ENCODE assay signal across 8 cellular contexts in genomic region chr18:79951545-79952456, GRCh38. TPM values are rescaled to one million over a fixed set of nuclear protein-coding genes. Genes with fewer than 3 reads are reported as not detected.
DNase-seq lines count a peak whose midpoint lies in the region; ATAC-seq, FAIRE-seq and TF ChIP-seq lines count a peak whose summit lies in the region.

Gene SLC66A2 (minus strand): TSS chr18:79951653. CDS start chr18:79950926, 727 bp downstream.

- TF ChIP-seq CTCF in body of pancreas (IDR thresholded peaks at IDR 0.05), result no peak

- H3K27me3 ChIP-seq in body of pancreas (no peaks in the 10 kb centered on the region), iPS-18a (ENCODE audit: control insufficient read depth, insufficient read depth, low read length) (peaks cover 66% of the 10 kb centered on the region), skeletal muscle satellite cell (ENCODE audit: control insufficient read depth, insufficient read depth, low read length) (no peaks in the 10 kb centered on the region)

- peak within 1 kb of the TSS; percentile 4 to 83 (median 77) for H3K27ac ChIP-seq in body of pancreas
- H3K27ac ChIP-seq in iPS-18a (ENCODE audit: low read length), result no peak within 1 kb of the TSS

- no peaks in the 10 kb centered on the region for H3K36me3 ChIP-seq in body of pancreas (replicated peaks in 1 of 2; ENCODE audit: insufficient read depth in 1 of 2, low read depth in 2 of 2)
- H3K36me3 ChIP-seq in iPS-18a (ENCODE audit: control insufficient read depth, low read depth, low read length), result no peaks in the 10 kb centered on the region
- H3K36me3 ChIP-seq in skeletal muscle satellite cell (ENCODE audit: insufficient read depth, low read length), result peaks cover 8% of the 10 kb centered on the region

- H3K9me3 ChIP-seq in body of pancreas (no peaks in the 10 kb centered on the region), iPS-18a (ENCODE audit: control insufficient read depth, low read depth, low read length) (no peaks in the 10 kb centered on the region), skeletal muscle satellite cell (replicated peaks; ENCODE audit: low read length) (no peaks in the 10 kb centered on the region)

- DNase-seq in GM12892 (ENCODE audit: insufficient read length), result peak; percentile 88
- peak; percentile 28 for DNase-seq in NCI-H1694 (lab: John Stamatoyannopoulos, UW)
- peak; percentile 91 for DNase-seq in UCSD-AML1 (lab: John Stamatoyannopoulos, UW; ENCODE audit: unreplicated experiment)
- DNase-seq in body of pancreas, result peak; percentile 90 to 94 (median 92)
- DNase-seq in cortex of kidney (lab: John Stamatoyannopoulos, UW), result no peak

- H3K4me3 ChIP-seq in body of pancreas (peak within 1 kb of the TSS; percentile 81 to 95), iPS-18a (ENCODE audit: low read length) (peak within 1 kb of the TSS; percentile 56), skeletal muscle satellite cell (ENCODE audit: low read length) (peak within 1 kb of the TSS; percentile 93)

- H3K9ac ChIP-seq in iPS-18a (ENCODE audit: low read length) (no peak within 1 kb of the TSS), skeletal muscle satellite cell (ENCODE audit: low read depth, low read length) (peak within 1 kb of the TSS; percentile 86)

- intact Hi-C loops in body of pancreas (cut with DNase I), result no loop called here

- peak; percentile 97 for FAIRE-seq in GM12892 (lab: Jason Lieb, UNC)

- WGBS in body of pancreas, 2 donors, result 0 to 1% methylated on average over 9 to 97 of the region's 127 CpGs

- TF ChIP-seq POLR2A in GM12892 (IDR thresholded peaks at IDR 0.05; ENCODE audit: low read depth, low read length) (peak; percentile 41; the same call in 1 of the 2 replicates), body of pancreas (IDR thresholded peaks at IDR 0.05) (peak in 1 of 3 donors; percentile 21)

- peak within 1 kb of the TSS; percentile 99 for H3K4me2 ChIP-seq in skeletal muscle satellite cell (ENCODE audit: low read length)

- peaks cover 40% of the 10 kb centered on the region for H3K4me1 ChIP-seq in body of pancreas
- peaks cover 6% of the 10 kb centered on the region for H3K4me1 ChIP-seq in iPS-18a (ENCODE audit: control insufficient read depth, low read depth, low read length)
- H3K4me1 ChIP-seq in skeletal muscle satellite cell (ENCODE audit: control insufficient read depth, insufficient read depth, low read length), result peaks cover 8% of the 10 kb centered on the region

- ATAC-seq in HG02642 (IDR thresholded peaks at IDR 0.05; ENCODE audit: poor library complexity, unreplicated experiment) (peak; percentile 83), body of pancreas (peak; percentile 94)

RNA-seq across cellular contexts. Expression of gene SLC66A2, which starts in this region (rescaled TPM):
- polyA plus RNA-seq in GM12892 (2012; ENCODE audit: missing spikeins), result 20.1 TPM
- total RNA-seq in body of pancreas, result 10 to 100 TPM; 30.4 to 50.8 TPM
- total RNA-seq in skeletal muscle satellite cell (2012; rRNA removed), result 30.4 and 32.7 TPM in 2 replicates
